ENCODE assay signal across 1 cellular context in the genomic region with DNA sequence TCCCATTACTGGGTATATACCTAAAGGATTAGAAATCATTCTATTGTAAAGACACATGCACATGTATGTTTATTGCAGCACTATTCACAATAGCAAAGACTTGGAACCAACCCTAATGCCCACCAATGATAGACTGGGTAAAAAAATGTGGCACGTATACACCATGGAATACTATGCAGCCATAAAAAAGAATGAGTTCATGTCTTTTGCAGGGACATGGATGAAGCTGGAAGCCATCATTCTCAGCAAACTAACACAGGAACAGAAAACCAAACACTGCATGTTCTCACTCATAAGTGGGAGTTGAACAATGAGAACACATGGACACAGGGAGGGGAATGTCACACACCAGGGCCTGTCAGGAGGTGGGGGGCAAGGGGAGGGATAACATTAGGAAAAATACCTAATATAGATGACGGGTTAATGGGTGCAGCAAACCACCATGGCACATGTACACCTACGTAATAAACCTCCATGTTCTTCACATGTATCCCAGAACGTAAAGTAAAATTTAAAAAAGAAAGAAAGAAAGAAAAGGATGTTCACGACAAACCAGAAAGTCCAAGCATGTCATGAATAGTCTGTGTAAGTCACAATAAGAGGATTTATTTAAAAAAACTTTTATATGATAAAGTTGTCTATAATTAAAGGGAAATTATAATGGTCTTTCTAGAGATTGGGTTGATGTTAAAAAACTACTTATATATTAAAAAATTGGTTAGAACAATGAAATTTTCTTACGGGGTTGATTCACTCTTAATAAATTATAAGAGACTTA.
TF ChIP-seq lines count a peak whose summit lies in the region.

No MANE protein-coding gene starts in this region.

TF ChIP-seq in HepG2, 621 proteins besides CTCF, POLR2A, EP300 and RAD21 (continued from another document):
- TF ChIP-seq, protein P1, sequence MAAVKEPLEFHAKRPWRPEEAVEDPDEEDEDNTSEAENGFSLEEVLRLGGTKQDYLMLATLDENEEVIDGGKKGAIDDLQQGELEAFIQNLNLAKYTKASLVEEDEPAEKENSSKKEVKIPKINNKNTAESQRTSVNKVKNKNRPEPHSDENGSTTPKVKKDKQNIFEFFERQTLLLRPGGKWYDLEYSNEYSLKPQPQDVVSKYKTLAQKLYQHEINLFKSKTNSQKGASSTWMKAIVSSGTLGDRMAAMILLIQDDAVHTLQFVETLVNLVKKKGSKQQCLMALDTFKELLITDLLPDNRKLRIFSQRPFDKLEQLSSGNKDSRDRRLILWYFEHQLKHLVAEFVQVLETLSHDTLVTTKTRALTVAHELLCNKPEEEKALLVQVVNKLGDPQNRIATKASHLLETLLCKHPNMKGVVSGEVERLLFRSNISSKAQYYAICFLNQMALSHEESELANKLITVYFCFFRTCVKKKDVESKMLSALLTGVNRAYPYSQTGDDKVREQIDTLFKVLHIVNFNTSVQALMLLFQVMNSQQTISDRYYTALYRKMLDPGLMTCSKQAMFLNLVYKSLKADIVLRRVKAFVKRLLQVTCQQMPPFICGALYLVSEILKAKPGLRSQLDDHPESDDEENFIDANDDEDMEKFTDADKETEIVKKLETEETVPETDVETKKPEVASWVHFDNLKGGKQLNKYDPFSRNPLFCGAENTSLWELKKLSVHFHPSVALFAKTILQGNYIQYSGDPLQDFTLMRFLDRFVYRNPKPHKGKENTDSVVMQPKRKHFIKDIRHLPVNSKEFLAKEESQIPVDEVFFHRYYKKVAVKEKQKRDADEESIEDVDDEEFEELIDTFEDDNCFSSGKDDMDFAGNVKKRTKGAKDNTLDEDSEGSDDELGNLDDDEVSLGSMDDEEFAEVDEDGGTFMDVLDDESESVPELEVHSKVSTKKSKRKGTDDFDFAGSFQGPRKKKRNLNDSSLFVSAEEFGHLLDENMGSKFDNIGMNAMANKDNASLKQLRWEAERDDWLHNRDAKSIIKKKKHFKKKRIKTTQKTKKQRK (IDR thresholded peaks at IDR 0.05; ENCODE audit: low read length) = peak; percentile 48; the same call in 1 of the 2 replicates
